30 cellular contexts compared by ENCODE assay signal in genomic region chr2:151204720-151205119, GRCh38.
"Had no signal": no experiment of that assay in that cellular context is flagged by ENCODE, and none has a peak within 500 bp of the region (broad histone marks: within the 10 kb centered on the region; RNA-seq: fewer than 3 reads in every experiment).

No MANE protein-coding gene starts in this region.

- H3K27me3 ChIP-seq: ascending aorta, body of pancreas, MG63 had no signal

- H3K4me3 ChIP-seq: ascending aorta, body of pancreas, MG63 had no signal

- H3K27ac ChIP-seq: ascending aorta, body of pancreas had no signal

- ATAC-seq: activated CD8-positive, alpha-beta memory T cell treated with anti-CD3 and anti-CD28 coated beads, Interleukin-2, amount 10 ng/mL, durations not matched to agents 7 days and 5 days; activated naive CD4-positive, alpha-beta T cell treated with anti-CD3 and anti-CD28 coated beads, Interleukin-2, amount 50 U/mL, for 72 hours; activated naive CD8-positive, alpha-beta T cell treated with anti-CD3 and anti-CD28 coated beads, Interleukin-2, amount 50 U/mL, for 24 hours; body of pancreas; T-cell had no signal

- H3K4me1 ChIP-seq: ascending aorta, body of pancreas had no signal

- H3K4me3 Mint-ChIP-seq: activated B cell treated with CpG ODN at 0.5 μM for 24 hours; activated CD4-positive, alpha-beta T cell treated with anti-CD3 and anti-CD28 coated beads, Interleukin-2, amount 10 ng/mL, durations not matched to agents 24 days and 14 days; activated CD8-positive, alpha-beta memory T cell treated with anti-CD3 and anti-CD28 coated beads, Interleukin-2, amount 10 ng/mL, durations not matched to agents 7 days and 5 days; activated naive CD8-positive, alpha-beta T cell treated with anti-CD3 and anti-CD28 coated beads, Interleukin-2, amount 50 U/mL, for 24 hours; activated T-cell treated with anti-CD3 and anti-CD28 coated beads, Interleukin-2, amount 50 U/mL, for 24 hours; activated T-helper 1 cell treated with anti-CD3 and anti-CD28 coated beads, Interleukin-12 subunit alpha, Interleukin-12 subunit beta, Interleukin-2, Interleukin-4 antibody, amounts not matched to agents 30 ng/mL and 10 ng/mL and 1 ng/mL, durations not matched to agents 14 hours and 24 hours and 36 hours; central memory CD8-positive, alpha-beta T cell; T-cell had no signal

- H3K9me3 ChIP-seq: ascending aorta, body of pancreas, MG63 had no signal

- H3K36me3 ChIP-seq: ascending aorta, MG63 had no signal

- H3K27me3 Mint-ChIP-seq: activated B cell treated with CpG ODN at 0.5 μM for 24 hours; activated naive CD8-positive, alpha-beta T cell treated with anti-CD3 and anti-CD28 coated beads, Interleukin-2, amount 50 U/mL, for 24 hours; T-cell had no signal

- DNase-seq: activated B cell treated with CpG ODN at 0.5 μM for 24 hours; activated CD4-positive, alpha-beta T cell treated with anti-CD3 and anti-CD28 coated beads for 1 hour; activated CD4-positive, alpha-beta T cell treated with anti-CD3 and anti-CD28 coated beads, Interleukin-2, amount 10 ng/mL, durations not matched to agents 24 days and 14 days; activated CD4-positive, alpha-beta T cell treated with anti-CD3 and anti-CD28 coated beads, Interleukin-2, amount 50 U/mL, for 48 hours; activated CD8-positive, alpha-beta memory T cell treated with anti-CD3 and anti-CD28 coated beads, Interleukin-2, amount 10 ng/mL, durations not matched to agents 7 days and 5 days; activated effector memory CD4-positive, alpha-beta T cell treated with Interleukin-2 at 50 U/mL for 16 hours; activated naive CD4-positive, alpha-beta T cell; activated naive CD8-positive, alpha-beta T cell treated with anti-CD3 and anti-CD28 coated beads, Interleukin-2, amount 50 U/mL, for 24 hours; activated T-cell treated with anti-CD3 and anti-CD28 coated beads, Interleukin-2, amount 50 U/mL, for 24 hours; amniotic stem cell; body of pancreas; MG63; MV-4-11; NCI-H1105; NCI-H1436; NCI-H1694 treated with DMSO at 0.1 percent for 48 hours; NCI-H2081; NCI-H2171; NCI-H2227 treated with DMSO at 0.1 percent for 48 hours; NCI-H446 treated with DMSO at 0.1 percent for 48 hours; NCI-H524 treated with DMSO at 0.1 percent for 48 hours; NCI-H82; SIG-M5; T-cell; T-helper 2 cell; T1000 had no signal

- H3K4me1 Mint-ChIP-seq: activated B cell treated with CpG ODN at 0.5 μM for 24 hours; activated CD4-positive, alpha-beta T cell treated with anti-CD3 and anti-CD28 coated beads, Interleukin-2, amount 10 ng/mL, durations not matched to agents 24 days and 14 days; activated CD8-positive, alpha-beta memory T cell treated with anti-CD3 and anti-CD28 coated beads, Interleukin-2, amount 10 ng/mL, durations not matched to agents 7 days and 5 days; activated naive CD8-positive, alpha-beta T cell treated with anti-CD3 and anti-CD28 coated beads, Interleukin-2, amount 50 U/mL, for 24 hours; central memory CD8-positive, alpha-beta T cell had no signal

- H3K36me3 Mint-ChIP-seq: activated CD8-positive, alpha-beta memory T cell treated with anti-CD3 and anti-CD28 coated beads, Interleukin-2, amount 10 ng/mL, durations not matched to agents 7 days and 5 days; activated naive CD4-positive, alpha-beta T cell treated with anti-CD3 and anti-CD28 coated beads, Interleukin-2, amount 50 U/mL, for 72 hours; T-cell had no signal

- H3K9me3 Mint-ChIP-seq: activated B cell treated with CpG ODN at 0.5 μM for 24 hours; activated CD4-positive, alpha-beta T cell treated with anti-CD3 and anti-CD28 coated beads, Interleukin-2, amount 10 ng/mL, durations not matched to agents 24 days and 14 days; activated naive CD8-positive, alpha-beta T cell treated with anti-CD3 and anti-CD28 coated beads, Interleukin-2, amount 50 U/mL, for 24 hours; activated T-cell treated with anti-CD3 and anti-CD28 coated beads, Interleukin-2, amount 50 U/mL, for 24 hours; activated T-helper 1 cell treated with anti-CD3 and anti-CD28 coated beads, Interleukin-12 subunit alpha, Interleukin-12 subunit beta, Interleukin-2, Interleukin-4 antibody, amounts not matched to agents 30 ng/mL and 10 ng/mL and 1 ng/mL, durations not matched to agents 14 hours and 24 hours and 36 hours; central memory CD8-positive, alpha-beta T cell; T-cell had no signal

- H3K27ac Mint-ChIP-seq: activated B cell treated with CpG ODN at 0.5 μM for 24 hours; activated CD4-positive, alpha-beta T cell treated with anti-CD3 and anti-CD28 coated beads, Interleukin-2, amount 10 ng/mL, durations not matched to agents 24 days and 14 days; activated CD8-positive, alpha-beta memory T cell treated with anti-CD3 and anti-CD28 coated beads, Interleukin-2, amount 10 ng/mL, durations not matched to agents 7 days and 5 days; activated naive CD4-positive, alpha-beta T cell treated with anti-CD3 and anti-CD28 coated beads, Interleukin-2, amount 50 U/mL, for 72 hours; activated naive CD8-positive, alpha-beta T cell treated with anti-CD3 and anti-CD28 coated beads, Interleukin-2, amount 50 U/mL, for 24 hours; activated T-cell treated with anti-CD3 and anti-CD28 coated beads, Interleukin-2, amount 50 U/mL, for 24 hours; activated T-helper 1 cell treated with anti-CD3 and anti-CD28 coated beads, Interleukin-12 subunit alpha, Interleukin-12 subunit beta, Interleukin-2, Interleukin-4 antibody, amounts not matched to agents 30 ng/mL and 10 ng/mL and 1 ng/mL, durations not matched to agents 14 hours and 24 hours and 36 hours; T-cell had no signal
